In genomic region chr17:45733781-45734180, GRCh38 we compare ENCODE assay signal across 22 cellular contexts. TPM values are rescaled to one million over a fixed set of nuclear protein-coding genes. Genes with fewer than 3 reads are reported as not detected.
DNase-seq lines count a peak whose midpoint lies in the region; ATAC-seq and TF ChIP-seq lines count a peak whose summit lies in the region.
"Had no signal": no experiment of that assay in that cellular context is flagged by ENCODE, and none has a peak within 500 bp of the region (broad histone marks: within the 10 kb centered on the region; RNA-seq: fewer than 3 reads in every experiment).

No MANE protein-coding gene starts in this region.

- no peaks in the 10 kb centered on the region; a peak in 1 of 7 replicates for H3K36me3 Mint-ChIP-seq in H9 (ENCODE audit: insufficient read depth in 1 of 3, low read depth in 3 of 3)
- H3K36me3 Mint-ChIP-seq in central memory CD8-positive, alpha-beta T cell (ENCODE audit: insufficient read depth): no peaks in the 10 kb centered on the region
- H3K36me3 Mint-ChIP-seq: CD14-positive monocyte had no signal

- no peak overlapping the region for H2BK12ac ChIP-seq in H9 (ENCODE audit: insufficient read length, low read depth, low read length)

- H2BK20ac ChIP-seq in H9 (ENCODE audit: low read depth, low read length, poor library complexity, severe bottlenecking): no peak overlapping the region

- peak; percentile 4 for DNase-seq in H9
- DNase-seq in central memory CD8-positive, alpha-beta T cell (ENCODE audit: low spot score in 2 of 2): no peak
- DNase-seq in myocyte (ENCODE audit: low read depth): peak; percentile 68
- no peak for DNase-seq in activated CD4-positive, alpha-beta T cell treated with anti-CD3 and anti-CD28 coated beads for 48 hours
- no peak for DNase-seq in NCI-H1105 (lab: John Stamatoyannopoulos, UW)
- DNase-seq in stimulated activated CD4-positive, alpha-beta T cell treated with anti-CD3 and anti-CD28 coated beads, Interleukin-4, amount 100 ng/mL, for 4 hours: no peak
- DNase-seq: 8988T; ACHN; AML-193; BE2C; CD4-positive, alpha-beta T cell; CD8-positive, alpha-beta memory T cell; DMS 273 treated with DMSO at 0.1 percent for 48 hours; DMS79; GDM1; GOT3; H7 had no signal

- H3K27ac Mint-ChIP-seq in H9: no peak overlapping the region
- H3K27ac Mint-ChIP-seq in central memory CD8-positive, alpha-beta T cell (ENCODE audit: low read depth): peak overlapping the region; percentile 39
- H3K27ac Mint-ChIP-seq: CD14-positive monocyte; CD4-positive, alpha-beta T cell; CD8-positive, alpha-beta memory T cell had no signal

- H3K4me1 ChIP-seq in H9 (ENCODE audit: insufficient read depth, low read length): no peaks in the 10 kb centered on the region
- H3K4me1 ChIP-seq: A549; BE2C; BLaER1 treated with 17β-estradiol and CSF1 and Interleukin-3, amounts not matched to agents 10 nM and 100 nM had no signal

- no peak overlapping the region for H3K56ac ChIP-seq in H9 (ENCODE audit: insufficient read length, low read depth, low read length)

- no peak overlapping the region for H3K14ac ChIP-seq in H9 (ENCODE audit: insufficient read depth, low read length)

- H4K5ac ChIP-seq in H9 (ENCODE audit: insufficient read length, low read depth, low read length): no peak overlapping the region

- no peak overlapping the region for H3K23ac ChIP-seq in H9 (ENCODE audit: insufficient read length, low read depth, low read length)

- H2BK15ac ChIP-seq in H9 (ENCODE audit: low read depth, low read length): no peak overlapping the region

- no peak overlapping the region for H2BK120ac ChIP-seq in H9 (ENCODE audit: low read depth, low read length, poor library complexity, severe bottlenecking)

- no peaks in the 10 kb centered on the region for H3K79me1 ChIP-seq in H9 (ENCODE audit: insufficient read depth, low read depth, low read length, poor library complexity, severe bottlenecking)

- peaks cover 15% of the 10 kb centered on the region in 2 experiments; a peak in 4 of 5 replicates for H3K9me3 Mint-ChIP-seq in H9
- H3K9me3 Mint-ChIP-seq in central memory CD8-positive, alpha-beta T cell: peaks cover 10% of the 10 kb centered on the region

- no peak overlapping the region for H3K27ac ChIP-seq in H9 (ENCODE audit: insufficient read length, low read depth, low read length)
- H3K27ac ChIP-seq: A549; BLaER1 treated with 17β-estradiol and CSF1 and Interleukin-3, amounts not matched to agents 10 nM and 100 nM had no signal

- no peak overlapping the region for H2AK5ac ChIP-seq in H9 (ENCODE audit: insufficient read length, low read length)

- no peaks in the 10 kb centered on the region for H3K9me3 ChIP-seq in H9 (ENCODE audit: control insufficient read depth, low read depth, low read length)
- H3K9me3 ChIP-seq: BE2C had no signal

- ATAC-seq in central memory CD8-positive, alpha-beta T cell (replicated peaks; ENCODE audit: extremely low read depth, poor library complexity, severe bottlenecking): no peak
- ATAC-seq: GM12878, HCT116 had no signal

- H4K8ac ChIP-seq in H9 (replicated peaks; ENCODE audit: insufficient read length, low read depth, low read length): no peak overlapping the region

- no peak overlapping the region for H3K9ac ChIP-seq in H9 (ENCODE audit: extremely low read depth, insufficient read length, low read length)
- H3K9ac ChIP-seq: BLaER1 treated with 17β-estradiol and CSF1 and Interleukin-3, amounts not matched to agents 10 nM and 100 nM had no signal

- H2BK5ac ChIP-seq in H9 (ENCODE audit: insufficient read length, low read length): no peak overlapping the region

- no CpG with 5 or more reads among the region's 2 CpGs for WGBS in H9 (ENCODE audit: extremely low coverage, insufficient read length, low lambda C conversion rate)

- H3K4me1 Mint-ChIP-seq in H9: peaks cover 2% of the 10 kb centered on the region in 2 experiments; a peak in 1 of 4 replicates
- H3K4me1 Mint-ChIP-seq in central memory CD8-positive, alpha-beta T cell: no peaks in the 10 kb centered on the region
- H3K4me1 Mint-ChIP-seq: CD14-positive monocyte; CD8-positive, alpha-beta memory T cell had no signal

- H3K4ac ChIP-seq in H9 (ENCODE audit: low read depth, low read length): no peak overlapping the region

- TF ChIP-seq CTCF in H9 (conservative IDR thresholded peaks at IDR 0.05): no peak

- no peak overlapping the region for H3K4me2 ChIP-seq in H9 (ENCODE audit: insufficient read depth, insufficient read length, low read length)
- H3K4me2 ChIP-seq: A549; BLaER1 treated with 17β-estradiol and CSF1 and Interleukin-3, amounts not matched to agents 10 nM and 100 nM had no signal

- H3K27me3 Mint-ChIP-seq in H9 (ENCODE audit: low read depth): peaks cover 79% of the 10 kb centered on the region
- peaks cover 26% of the 10 kb centered on the region for H3K27me3 Mint-ChIP-seq in central memory CD8-positive, alpha-beta T cell

- H3K4me3 Mint-ChIP-seq in H9: no peak overlapping the region
- no peak overlapping the region for H3K4me3 Mint-ChIP-seq in central memory CD8-positive, alpha-beta T cell
- H3K4me3 Mint-ChIP-seq: CD14-positive monocyte; CD4-positive, alpha-beta T cell had no signal

- H3K79me2 ChIP-seq in H9 (ENCODE audit: insufficient read depth, low read length): no peaks in the 10 kb centered on the region

- H3T11ph ChIP-seq in H9 (ENCODE audit: low read length): no peak overlapping the region

- H4K20me1 ChIP-seq in H9 (ENCODE audit: control insufficient read depth, insufficient read depth, insufficient read length): no peaks in the 10 kb centered on the region
- H4K20me1 ChIP-seq: BLaER1 treated with 17β-estradiol and CSF1 and Interleukin-3, amounts not matched to agents 10 nM and 100 nM had no signal

- no peak overlapping the region for H3K18ac ChIP-seq in H9 (ENCODE audit: insufficient read length, low read depth, low read length)

- no peaks in the 10 kb centered on the region for H3K27me3 ChIP-seq in H9 (ENCODE audit: insufficient read depth, low read length)
- H3K27me3 ChIP-seq: BE2C; BLaER1 treated with 17β-estradiol and CSF1 and Interleukin-3, amounts not matched to agents 10 nM and 100 nM had no signal

- no peak overlapping the region for H4K91ac ChIP-seq in H9 (ENCODE audit: insufficient read length, low read depth, low read length)

- H2AFZ ChIP-seq in H9 (ENCODE audit: low read length): no peak overlapping the region

- no peaks in the 10 kb centered on the region for H3K23me2 ChIP-seq in H9 (ENCODE audit: insufficient read length, low read depth, low read length, poor library complexity, severe bottlenecking)

RNA-seq across cellular contexts. Expression of gene CRHR1, which starts 50.3 kb away (rescaled TPM):
- 0.42 and 0.52 TPM in 2 replicates for total RNA-seq in H9 (2021)
- total RNA-seq in myocyte: 0.36 TPM in 1 of 2 replicates, not detected in the other
- polyA plus RNA-seq in myocyte (2012): 0.24 TPM
- total RNA-seq: CD4-positive, alpha-beta T cell; CD8-positive, alpha-beta memory T cell had no signal
- polyA plus RNA-seq: CD14-positive monocyte; CD8-positive, alpha-beta memory T cell; GM12878 had no signal

Comparison
In these comparisons a context has a peak if more than half of its experiments do, and no peak if none do; other contexts are left out.
1. DNase-seq: peak in H9 (single experiment) and myocyte (single experiment); none in central memory CD8-positive, alpha-beta T cell (0 of 2), activated CD4-positive, alpha-beta T cell treated with anti-CD3 and anti-CD28 coated beads for 48 hours (single experiment), NCI-H1105 (single experiment) and stimulated activated CD4-positive, alpha-beta T cell treated with anti-CD3 and anti-CD28 coated beads, Interleukin-4, amount 100 ng/mL, for 4 hours (0 of 2).